Comparison of ENCODE assay signal across 17 cellular contexts in genomic region chr13:34000955-34001354, GRCh38.
A peak's percentile ranks its signal among the peaks of the same experiment; 100 is the strongest.
DNase-seq lines count a peak whose midpoint lies in the region; ATAC-seq and TF ChIP-seq lines count a peak whose summit lies in the region.
"Had no signal": no experiment of that assay in that cellular context is flagged by ENCODE, and none has a peak within 500 bp of the region (broad histone marks: within the 10 kb centered on the region; RNA-seq: fewer than 3 reads in every experiment).

No MANE protein-coding gene starts in this region.

- no peak for TF ChIP-seq EP300 in gastroesophageal sphincter (IDR thresholded peaks at IDR 0.05)

- peak overlapping the region; percentile 57 for H3K27ac ChIP-seq in 22Rv1
- no peak overlapping the region for H3K27ac ChIP-seq in foreskin keratinocyte
- no peak overlapping the region for H3K27ac ChIP-seq in gastroesophageal sphincter
- H3K27ac ChIP-seq: RWPE1, SJSA1 had no signal

- ATAC-seq in foreskin keratinocyte (no peak), GM18867 (IDR thresholded peaks at IDR 0.05; ENCODE audit: unreplicated experiment) (no peak), gastroesophageal sphincter (no peak)
- ATAC-seq: CD8-positive, alpha-beta T cell had no signal

- H3K4me3 ChIP-seq in gastroesophageal sphincter: no peak overlapping the region
- H3K4me3 ChIP-seq: SJSA1 had no signal

- no peak for TF ChIP-seq CTCF in 22Rv1 (IDR thresholded peaks at IDR 0.05)
- peak; percentile 43 for TF ChIP-seq CTCF in foreskin keratinocyte (conservative IDR thresholded peaks at IDR 0.05)
- TF ChIP-seq CTCF in gastroesophageal sphincter (IDR thresholded peaks at IDR 0.05): no peak

- TF ChIP-seq POLR2A in gastroesophageal sphincter (IDR thresholded peaks at IDR 0.05): no peak

- H3K4me1 ChIP-seq in foreskin keratinocyte: no peaks in the 10 kb centered on the region
- peaks cover 0 to 19% (median 0%) of the 10 kb centered on the region in 3 donors for H3K4me1 ChIP-seq in gastroesophageal sphincter

- peak; percentile 35 for DNase-seq in DMS53 (lab: John Stamatoyannopoulos, UW)
- no peak for DNase-seq in DMS53 treated with DMSO at 0.1 percent for 48 hours (lab: John Stamatoyannopoulos, UW; ENCODE audit: unreplicated experiment)
- DNase-seq in NCI-H526 treated with DMSO at 0.1 percent for 48 hours (lab: John Stamatoyannopoulos, UW): peak; percentile 63
- DNase-seq in foreskin keratinocyte: no peak
- no peak for DNase-seq in NCI-H128 (lab: John Stamatoyannopoulos, UW; ENCODE audit: unreplicated experiment)
- DNase-seq: 8988T; CD8-positive, alpha-beta T cell; DND-41; GOT3; KBM-7; NCI-H1694; NCI-H774 had no signal

- H3K27me3 ChIP-seq in foreskin keratinocyte: no peaks in the 10 kb centered on the region
- H3K27me3 ChIP-seq in gastroesophageal sphincter: no peaks in the 10 kb centered on the region
- H3K27me3 ChIP-seq: SJSA1 had no signal

- H3K9me3 ChIP-seq in gastroesophageal sphincter: no peaks in the 10 kb centered on the region
- H3K9me3 ChIP-seq: SJSA1 had no signal

- no peaks in the 10 kb centered on the region for H3K36me3 ChIP-seq in gastroesophageal sphincter
- H3K36me3 ChIP-seq: SJSA1 had no signal

Comparison
In these comparisons a context has a peak if more than half of its experiments do, and no peak if none do; other contexts are left out.
1. DNase-seq: peak in DMS53 (single experiment) and NCI-H526 treated with DMSO at 0.1 percent for 48 hours (single experiment); none in DMS53 treated with DMSO at 0.1 percent for 48 hours (single experiment), foreskin keratinocyte (0 of 2) and NCI-H128 (single experiment).